Comparison of ENCODE assay signal across 8 cellular contexts in the genomic region with DNA sequence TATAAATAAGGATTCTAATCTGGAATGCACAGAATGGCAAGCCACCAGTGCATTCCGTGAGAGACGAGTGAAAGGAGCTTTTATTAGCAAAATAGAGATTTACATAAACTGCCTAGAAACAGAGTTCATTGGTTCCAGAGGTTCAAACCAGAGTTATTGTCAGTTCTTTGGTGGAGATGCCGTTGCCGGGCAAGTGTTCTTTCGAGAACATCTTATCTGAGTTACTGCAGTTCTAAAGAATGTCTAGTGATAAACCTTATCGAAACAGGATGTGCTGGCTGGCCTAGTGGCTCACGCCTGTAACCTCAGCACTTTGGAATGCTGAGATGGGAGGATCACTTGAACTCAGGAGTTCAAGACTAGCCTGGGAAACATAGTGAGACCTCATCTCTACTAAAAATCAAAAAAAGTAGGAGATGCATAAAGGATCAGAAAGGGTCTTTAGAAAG. TPM values are rescaled to one million over a fixed set of nuclear protein-coding genes. Genes with fewer than 3 reads are reported as not detected.
DNase-seq lines count a peak whose midpoint lies in the region; ATAC-seq, FAIRE-seq and TF ChIP-seq lines count a peak whose summit lies in the region.

No MANE protein-coding gene starts in this region.

- H3K9me3 Mint-ChIP-seq in activated T-cell treated with anti-CD3 and anti-CD28 coated beads, Interleukin-2, amount 50 U/mL, for 4 hours: no peaks in the 10 kb centered on the region
- H3K9me3 Mint-ChIP-seq in stimulated activated memory B cell treated with anti-CD40 and anti-IgM and Interleukin-4, amounts not matched to agents 10 μg/mL and 1 μg/mL and 100 μg/mL, for 72 hours: peaks cover 9% of the 10 kb centered on the region

- no peaks in the 10 kb centered on the region for H3K79me2 ChIP-seq in Loucy (ENCODE audit: insufficient read depth, low read length)

- no peaks in the 10 kb centered on the region for H3K4me1 ChIP-seq in Loucy (ENCODE audit: insufficient read depth, low read length, poor library complexity, severe bottlenecking)
- no peaks in the 10 kb centered on the region for H3K4me1 ChIP-seq in kidney (ENCODE audit: control insufficient read depth in 1 of 2, insufficient read depth in 1 of 2, low read depth in 1 of 2, low read length in 2 of 2)

- H3K4me1 Mint-ChIP-seq in activated T-cell treated with anti-CD3 and anti-CD28 coated beads, Interleukin-2, amount 50 U/mL, for 4 hours (ENCODE audit: low read depth): peaks cover 2% of the 10 kb centered on the region
- peaks cover 6% of the 10 kb centered on the region for H3K4me1 Mint-ChIP-seq in stimulated activated memory B cell treated with anti-CD40 and anti-IgM and Interleukin-4, amounts not matched to agents 10 μg/mL and 1 μg/mL and 100 μg/mL, for 72 hours

- H3K9ac ChIP-seq in Loucy (ENCODE audit: low read depth, low read length, poor library complexity, severe bottlenecking): no peak overlapping the region
- no peak overlapping the region for H3K9ac ChIP-seq in kidney (ENCODE audit: low read length in 2 of 2)

- intact Hi-C loops in kidney (cut with DNase I): no loop called here

- no peak overlapping the region for H3K4me3 ChIP-seq in Loucy (ENCODE audit: low read length, poor library complexity, severe bottlenecking)
- no peak overlapping the region for H3K4me3 ChIP-seq in cardiac fibroblast (replicated peaks in 1 of 2; ENCODE audit: low read depth in 2 of 2, low read length in 2 of 2)
- H3K4me3 ChIP-seq in kidney (ENCODE audit: low read length in 2 of 2): no peak overlapping the region

- no peaks in the 10 kb centered on the region for H3F3A ChIP-seq in Loucy (ENCODE audit: low read depth)

- H3K9me3 ChIP-seq in Loucy (ENCODE audit: insufficient read depth, low read depth, low read length) (no peaks in the 10 kb centered on the region), kidney (ENCODE audit: control insufficient read depth in 1 of 2, low read length in 2 of 2) (no peaks in the 10 kb centered on the region)

- H3K4me3 Mint-ChIP-seq in activated T-cell treated with anti-CD3 and anti-CD28 coated beads, Interleukin-2, amount 50 U/mL, for 4 hours: no peak overlapping the region
- no peak overlapping the region for H3K4me3 Mint-ChIP-seq in stimulated activated memory B cell treated with anti-CD40 and anti-IgM and Interleukin-4, amounts not matched to agents 10 μg/mL and 1 μg/mL and 100 μg/mL, for 72 hours

- no peaks in the 10 kb centered on the region for H3K9me2 ChIP-seq in Loucy (replicated peaks; ENCODE audit: low read depth, low read length)

- H3K27ac Mint-ChIP-seq in stimulated activated memory B cell treated with anti-CD40 and anti-IgM and Interleukin-4, amounts not matched to agents 10 μg/mL and 1 μg/mL and 100 μg/mL, for 72 hours: no peak overlapping the region

- no peak for DNase-seq in activated T-cell treated with anti-CD3 and anti-CD28 coated beads, Interleukin-2, amount 50 U/mL, for 4 hours
- DNase-seq in activated T-cell treated with anti-CD3 and anti-CD28 coated beads for 4 hours (no peak), cardiac fibroblast (ENCODE audit: low read depth in 2 of 2) (peak; percentile 97 to 99), kidney (peak; percentile 72), NCI-H2171 (lab: John Stamatoyannopoulos, UW) (no peak)

- H3K36me3 Mint-ChIP-seq in activated T-cell treated with anti-CD3 and anti-CD28 coated beads, Interleukin-2, amount 50 U/mL, for 4 hours (ENCODE audit: insufficient read depth): no peaks in the 10 kb centered on the region
- no peaks in the 10 kb centered on the region for H3K36me3 Mint-ChIP-seq in stimulated activated memory B cell treated with anti-CD40 and anti-IgM and Interleukin-4, amounts not matched to agents 10 μg/mL and 1 μg/mL and 100 μg/mL, for 72 hours

- H4K20me1 ChIP-seq in Loucy (ENCODE audit: insufficient read depth, low read length, poor library complexity, severe bottlenecking): no peaks in the 10 kb centered on the region

- H3K36me3 ChIP-seq in Loucy (ENCODE audit: insufficient read depth, low read length) (no peaks in the 10 kb centered on the region), kidney (ENCODE audit: control insufficient read depth in 1 of 2, insufficient read depth in 2 of 2, low read length in 2 of 2) (no peaks in the 10 kb centered on the region)

- TF ChIP-seq CTCF in Loucy (conservative IDR thresholded peaks at IDR 0.05; ENCODE audit: low read length) (no peak), cardiac fibroblast (IDR thresholded peaks at IDR 0.05; ENCODE audit: low read depth, low read length) (no peak), kidney (IDR thresholded peaks at IDR 0.05; ENCODE audit: borderline replicate concordance, extremely low read depth, insufficient read depth) (no peak)

- no peak overlapping the region for H3K4me2 ChIP-seq in Loucy (ENCODE audit: low read depth, low read length, poor library complexity, severe bottlenecking)

- FAIRE-seq in kidney (lab: Jason Lieb, UNC): no peak

- H3K27me3 ChIP-seq in Loucy (ENCODE audit: insufficient read depth, low read length, poor library complexity, severe bottlenecking): no peaks in the 10 kb centered on the region

- peak overlapping the region in 1 of 2 donors; percentile 47 for H3K27ac ChIP-seq in kidney (ENCODE audit: low read depth in 2 of 2, low read length in 2 of 2)

- ATAC-seq in activated T-cell treated with anti-CD3 and anti-CD28 coated beads, Interleukin-2, amount 50 U/mL, for 4 hours: peak; percentile 43 to 63
- ATAC-seq in stimulated activated memory B cell treated with anti-CD40 and anti-IgM and Interleukin-4, amounts not matched to agents 10 μg/mL and 1 μg/mL and 100 μg/mL, for 72 hours: peak; percentile 77
- no peak for ATAC-seq in HG03460 (IDR thresholded peaks at IDR 0.05; ENCODE audit: unreplicated experiment)

- H3K27me3 Mint-ChIP-seq in activated T-cell treated with anti-CD3 and anti-CD28 coated beads, Interleukin-2, amount 50 U/mL, for 4 hours (ENCODE audit: low read depth): peaks cover 5% of the 10 kb centered on the region
- no peaks in the 10 kb centered on the region for H3K27me3 Mint-ChIP-seq in stimulated activated memory B cell treated with anti-CD40 and anti-IgM and Interleukin-4, amounts not matched to agents 10 μg/mL and 1 μg/mL and 100 μg/mL, for 72 hours

- H2AFZ ChIP-seq in Loucy (ENCODE audit: low read length): peak overlapping the region; percentile 51; the same call in 1 of the 2 replicates

RNA-seq across cellular contexts. Expression of gene EVI5, which starts 19.8 kb away (rescaled TPM):
- 10 to 100 TPM; 28.7 to 32.9 (median 29.8) TPM for total RNA-seq in activated T-cell treated with anti-CD3 and anti-CD28 coated beads, Interleukin-2, amount 50 U/mL, for 4 hours
- 36.5 TPM for total RNA-seq in kidney
- polyA plus RNA-seq in kidney (ENCODE audit: insufficient read depth, low read depth, low replicate concordance): 3.6 TPM

RNA-seq across cellular contexts. Expression of gene RPL5, which starts 27.1 kb away (rescaled TPM):
- total RNA-seq in activated T-cell treated with anti-CD3 and anti-CD28 coated beads, Interleukin-2, amount 50 U/mL, for 4 hours: 1,000 to 10,000 TPM; 1,884 to 1,929 (median 1,900) TPM
- total RNA-seq in kidney: 786 TPM
- 1,286 TPM for polyA plus RNA-seq in kidney (ENCODE audit: insufficient read depth, low read depth, low replicate concordance)

Comparison
In these comparisons a context has a peak if more than half of its experiments do, and no peak if none do; other contexts are left out.
1. DNase-seq: peak in cardiac fibroblast (2 of 2) and kidney (single experiment); none in activated T-cell treated with anti-CD3 and anti-CD28 coated beads, Interleukin-2, amount 50 U/mL, for 4 hours (single experiment), activated T-cell treated with anti-CD3 and anti-CD28 coated beads for 4 hours (single experiment) and NCI-H2171 (single experiment).